ENCODE assay signal across 1 cellular context in the genomic region with DNA sequence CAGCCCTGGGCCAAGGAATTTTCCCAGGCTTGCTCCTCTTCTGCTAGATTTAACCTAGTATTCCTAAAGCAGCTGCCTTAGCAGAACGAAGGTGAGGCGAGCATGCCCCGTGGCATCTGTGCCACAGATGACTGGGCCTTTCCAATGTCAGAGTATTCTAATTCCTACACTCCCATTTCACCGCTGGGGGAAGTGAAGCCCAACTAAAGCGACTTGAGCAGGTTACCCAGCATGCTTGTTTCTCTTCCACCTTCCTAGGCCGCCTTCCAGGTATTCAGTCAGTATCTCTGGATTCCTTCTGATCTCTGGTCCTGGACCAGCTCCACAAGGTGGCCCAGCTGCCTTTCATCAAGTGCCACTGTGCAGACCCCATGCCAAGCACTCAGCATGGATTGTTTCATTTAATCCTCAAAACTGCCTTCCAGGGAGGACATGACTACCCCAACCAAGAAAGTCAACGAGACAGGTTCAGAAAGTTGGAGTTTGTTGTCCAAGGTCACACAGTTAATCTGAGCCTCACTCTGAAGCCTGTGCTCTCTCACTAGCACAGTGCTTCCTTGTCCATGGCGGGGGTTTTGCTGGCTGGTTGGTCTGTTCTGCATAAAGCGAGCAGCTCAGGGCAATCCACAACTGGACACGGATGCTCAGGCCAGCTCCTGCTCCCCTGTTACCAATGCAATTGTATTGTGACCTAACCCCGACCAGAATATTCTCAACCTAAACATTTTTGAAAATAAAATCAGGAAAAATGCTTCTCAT.
TF ChIP-seq lines count a peak whose summit lies in the region.

No MANE protein-coding gene starts in this region.

TF ChIP-seq in HepG2, 621 proteins besides CTCF, POLR2A, EP300 and RAD21 (continued from another document):
- TF ChIP-seq, protein P1, sequence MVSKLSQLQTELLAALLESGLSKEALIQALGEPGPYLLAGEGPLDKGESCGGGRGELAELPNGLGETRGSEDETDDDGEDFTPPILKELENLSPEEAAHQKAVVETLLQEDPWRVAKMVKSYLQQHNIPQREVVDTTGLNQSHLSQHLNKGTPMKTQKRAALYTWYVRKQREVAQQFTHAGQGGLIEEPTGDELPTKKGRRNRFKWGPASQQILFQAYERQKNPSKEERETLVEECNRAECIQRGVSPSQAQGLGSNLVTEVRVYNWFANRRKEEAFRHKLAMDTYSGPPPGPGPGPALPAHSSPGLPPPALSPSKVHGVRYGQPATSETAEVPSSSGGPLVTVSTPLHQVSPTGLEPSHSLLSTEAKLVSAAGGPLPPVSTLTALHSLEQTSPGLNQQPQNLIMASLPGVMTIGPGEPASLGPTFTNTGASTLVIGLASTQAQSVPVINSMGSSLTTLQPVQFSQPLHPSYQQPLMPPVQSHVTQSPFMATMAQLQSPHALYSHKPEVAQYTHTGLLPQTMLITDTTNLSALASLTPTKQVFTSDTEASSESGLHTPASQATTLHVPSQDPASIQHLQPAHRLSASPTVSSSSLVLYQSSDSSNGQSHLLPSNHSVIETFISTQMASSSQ (IDR thresholded peaks at IDR 0.05; ENCODE audit: low read depth) = no peak
- TF ChIP-seq, protein P1 (CRISPR knock-in tag; IDR thresholded peaks at IDR 0.05; ENCODE audit: borderline replicate concordance) = peak; percentile 8; the same call in 1 of the 2 replicates
- TF ChIP-seq ZNF256 (CRISPR knock-in tag; conservative IDR thresholded peaks at IDR 0.05) = 0 out of 2 replicates have a peak, but pooled peaks have one; percentile 4
- TF ChIP-seq, protein P2, sequence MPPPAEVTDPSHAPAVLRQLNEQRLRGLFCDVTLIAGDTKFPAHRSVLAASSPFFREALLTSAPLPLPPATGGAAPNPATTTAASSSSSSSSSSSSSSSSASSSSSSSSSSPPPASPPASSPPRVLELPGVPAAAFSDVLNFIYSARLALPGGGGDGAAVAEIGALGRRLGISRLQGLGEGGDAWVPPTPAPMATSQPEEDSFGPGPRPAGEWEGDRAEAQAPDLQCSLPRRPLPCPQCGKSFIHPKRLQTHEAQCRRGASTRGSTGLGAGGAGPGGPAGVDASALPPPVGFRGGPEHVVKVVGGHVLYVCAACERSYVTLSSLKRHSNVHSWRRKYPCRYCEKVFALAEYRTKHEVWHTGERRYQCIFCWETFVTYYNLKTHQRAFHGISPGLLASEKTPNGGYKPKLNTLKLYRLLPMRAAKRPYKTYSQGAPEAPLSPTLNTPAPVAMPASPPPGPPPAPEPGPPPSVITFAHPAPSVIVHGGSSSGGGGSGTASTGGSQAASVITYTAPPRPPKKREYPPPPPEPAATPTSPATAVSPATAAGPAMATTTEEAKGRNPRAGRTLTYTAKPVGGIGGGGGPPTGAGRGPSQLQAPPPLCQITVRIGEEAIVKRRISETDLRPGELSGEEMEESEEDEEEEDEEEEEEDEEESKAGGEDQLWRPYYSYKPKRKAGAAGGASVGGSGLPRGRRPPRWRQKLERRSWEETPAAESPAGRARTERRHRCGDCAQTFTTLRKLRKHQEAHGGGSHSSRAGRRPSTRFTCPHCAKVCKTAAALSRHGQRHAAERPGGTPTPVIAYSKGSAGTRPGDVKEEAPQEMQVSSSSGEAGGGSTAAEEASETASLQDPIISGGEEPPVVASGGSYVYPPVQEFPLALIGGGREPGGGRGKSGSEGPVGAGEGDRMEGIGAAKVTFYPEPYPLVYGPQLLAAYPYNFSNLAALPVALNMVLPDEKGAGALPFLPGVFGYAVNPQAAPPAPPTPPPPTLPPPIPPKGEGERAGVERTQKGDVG (CRISPR knock-in tag; IDR thresholded peaks at IDR 0.05; ENCODE audit: borderline replicate concordance) = 0 out of 2 replicates have a peak, but pooled peaks have one; percentile 13
- 0 out of 2 replicates have a peak, but pooled peaks have one; percentile 12 for TF ChIP-seq ZNF124 (CRISPR knock-in tag; IDR thresholded peaks at IDR 0.05)
- TF ChIP-seq, protein P3, sequence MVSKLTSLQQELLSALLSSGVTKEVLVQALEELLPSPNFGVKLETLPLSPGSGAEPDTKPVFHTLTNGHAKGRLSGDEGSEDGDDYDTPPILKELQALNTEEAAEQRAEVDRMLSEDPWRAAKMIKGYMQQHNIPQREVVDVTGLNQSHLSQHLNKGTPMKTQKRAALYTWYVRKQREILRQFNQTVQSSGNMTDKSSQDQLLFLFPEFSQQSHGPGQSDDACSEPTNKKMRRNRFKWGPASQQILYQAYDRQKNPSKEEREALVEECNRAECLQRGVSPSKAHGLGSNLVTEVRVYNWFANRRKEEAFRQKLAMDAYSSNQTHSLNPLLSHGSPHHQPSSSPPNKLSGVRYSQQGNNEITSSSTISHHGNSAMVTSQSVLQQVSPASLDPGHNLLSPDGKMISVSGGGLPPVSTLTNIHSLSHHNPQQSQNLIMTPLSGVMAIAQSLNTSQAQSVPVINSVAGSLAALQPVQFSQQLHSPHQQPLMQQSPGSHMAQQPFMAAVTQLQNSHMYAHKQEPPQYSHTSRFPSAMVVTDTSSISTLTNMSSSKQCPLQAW (CRISPR knock-in tag; IDR thresholded peaks at IDR 0.05) = 0 out of 2 replicates have a peak, but pooled peaks have one; percentile 5
- no peak for TF ChIP-seq FOXK2 (IDR thresholded peaks at IDR 0.05)
- no peak for TF ChIP-seq NFRKB (IDR thresholded peaks at IDR 0.05)
- TF ChIP-seq ELF3 (CRISPR knock-in tag; IDR thresholded peaks at IDR 0.05) = peak; percentile 29; the same call in 1 of the 2 replicates
- TF ChIP-seq NCOA5 (CRISPR knock-in tag; IDR thresholded peaks at IDR 0.05) = no peak
- TF ChIP-seq ZNF350 (CRISPR knock-in tag; IDR thresholded peaks at IDR 0.05; ENCODE audit: borderline replicate concordance, low read depth) = 0 out of 2 replicates have a peak, but pooled peaks have one; percentile 10
- 0 out of 2 replicates have a peak, but pooled peaks have one; percentile 0 for TF ChIP-seq ZNF564 (CRISPR knock-in tag; IDR thresholded peaks at IDR 0.05)
- peak; percentile 15; the same call in 1 of the 2 replicates for TF ChIP-seq MXD4 (CRISPR knock-in tag; IDR thresholded peaks at IDR 0.05)
- TF ChIP-seq, protein P4, sequence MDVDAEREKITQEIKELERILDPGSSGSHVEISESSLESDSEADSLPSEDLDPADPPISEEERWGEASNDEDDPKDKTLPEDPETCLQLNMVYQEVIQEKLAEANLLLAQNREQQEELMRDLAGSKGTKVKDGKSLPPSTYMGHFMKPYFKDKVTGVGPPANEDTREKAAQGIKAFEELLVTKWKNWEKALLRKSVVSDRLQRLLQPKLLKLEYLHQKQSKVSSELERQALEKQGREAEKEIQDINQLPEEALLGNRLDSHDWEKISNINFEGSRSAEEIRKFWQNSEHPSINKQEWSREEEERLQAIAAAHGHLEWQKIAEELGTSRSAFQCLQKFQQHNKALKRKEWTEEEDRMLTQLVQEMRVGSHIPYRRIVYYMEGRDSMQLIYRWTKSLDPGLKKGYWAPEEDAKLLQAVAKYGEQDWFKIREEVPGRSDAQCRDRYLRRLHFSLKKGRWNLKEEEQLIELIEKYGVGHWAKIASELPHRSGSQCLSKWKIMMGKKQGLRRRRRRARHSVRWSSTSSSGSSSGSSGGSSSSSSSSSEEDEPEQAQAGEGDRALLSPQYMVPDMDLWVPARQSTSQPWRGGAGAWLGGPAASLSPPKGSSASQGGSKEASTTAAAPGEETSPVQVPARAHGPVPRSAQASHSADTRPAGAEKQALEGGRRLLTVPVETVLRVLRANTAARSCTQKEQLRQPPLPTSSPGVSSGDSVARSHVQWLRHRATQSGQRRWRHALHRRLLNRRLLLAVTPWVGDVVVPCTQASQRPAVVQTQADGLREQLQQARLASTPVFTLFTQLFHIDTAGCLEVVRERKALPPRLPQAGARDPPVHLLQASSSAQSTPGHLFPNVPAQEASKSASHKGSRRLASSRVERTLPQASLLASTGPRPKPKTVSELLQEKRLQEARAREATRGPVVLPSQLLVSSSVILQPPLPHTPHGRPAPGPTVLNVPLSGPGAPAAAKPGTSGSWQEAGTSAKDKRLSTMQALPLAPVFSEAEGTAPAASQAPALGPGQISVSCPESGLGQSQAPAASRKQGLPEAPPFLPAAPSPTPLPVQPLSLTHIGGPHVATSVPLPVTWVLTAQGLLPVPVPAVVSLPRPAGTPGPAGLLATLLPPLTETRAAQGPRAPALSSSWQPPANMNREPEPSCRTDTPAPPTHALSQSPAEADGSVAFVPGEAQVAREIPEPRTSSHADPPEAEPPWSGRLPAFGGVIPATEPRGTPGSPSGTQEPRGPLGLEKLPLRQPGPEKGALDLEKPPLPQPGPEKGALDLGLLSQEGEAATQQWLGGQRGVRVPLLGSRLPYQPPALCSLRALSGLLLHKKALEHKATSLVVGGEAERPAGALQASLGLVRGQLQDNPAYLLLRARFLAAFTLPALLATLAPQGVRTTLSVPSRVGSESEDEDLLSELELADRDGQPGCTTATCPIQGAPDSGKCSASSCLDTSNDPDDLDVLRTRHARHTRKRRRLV (CRISPR knock-in tag; IDR thresholded peaks at IDR 0.05) = 0 out of 2 replicates have a peak, but pooled peaks have one; percentile 38
- TF ChIP-seq ZBTB38 (CRISPR knock-in tag; IDR thresholded peaks at IDR 0.05) = peak; percentile 62; the same call in 1 of the 2 replicates
- peak; percentile 19; the same call in 1 of the 2 replicates for TF ChIP-seq CHD4 (IDR thresholded peaks at IDR 0.05; ENCODE audit: borderline replicate concordance, low read length)
- TF ChIP-seq ZBTB7B (CRISPR knock-in tag; IDR thresholded peaks at IDR 0.05) = 0 out of 2 replicates have a peak, but pooled peaks have one; percentile 42
- no peak for TF ChIP-seq ZNF251 (CRISPR knock-in tag; IDR thresholded peaks at IDR 0.05)
- no peak for TF ChIP-seq ZNF136 (CRISPR knock-in tag; IDR thresholded peaks at IDR 0.05; ENCODE audit: low read depth)
- TF ChIP-seq, protein P5, sequence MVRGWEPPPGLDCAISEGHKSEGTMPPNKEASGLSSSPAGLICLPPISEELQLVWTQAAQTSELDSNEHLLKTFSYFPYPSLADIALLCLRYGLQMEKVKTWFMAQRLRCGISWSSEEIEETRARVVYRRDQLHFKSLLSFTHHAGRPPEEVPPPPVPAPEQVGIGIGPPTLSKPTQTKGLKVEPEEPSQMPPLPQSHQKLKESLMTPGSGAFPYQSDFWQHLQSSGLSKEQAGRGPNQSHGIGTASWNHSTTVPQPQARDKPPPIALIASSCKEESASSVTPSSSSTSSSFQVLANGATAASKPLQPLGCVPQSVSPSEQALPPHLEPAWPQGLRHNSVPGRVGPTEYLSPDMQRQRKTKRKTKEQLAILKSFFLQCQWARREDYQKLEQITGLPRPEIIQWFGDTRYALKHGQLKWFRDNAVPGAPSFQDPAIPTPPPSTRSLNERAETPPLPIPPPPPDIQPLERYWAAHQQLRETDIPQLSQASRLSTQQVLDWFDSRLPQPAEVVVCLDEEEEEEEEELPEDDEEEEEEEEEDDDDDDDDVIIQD (CRISPR knock-in tag; IDR thresholded peaks at IDR 0.05; ENCODE audit: low read depth) = peak; percentile 10; the same call in 1 of the 2 replicates
- peak; percentile 26; the same call in 1 of the 2 replicates for TF ChIP-seq ZNF772 (CRISPR knock-in tag; IDR thresholded peaks at IDR 0.05)
- TF ChIP-seq REPIN1 (CRISPR knock-in tag; IDR thresholded peaks at IDR 0.05; ENCODE audit: borderline replicate concordance, low read depth) = 0 out of 2 replicates have a peak, but pooled peaks have one; percentile 36
- TF ChIP-seq ZFX (CRISPR knock-in tag; IDR thresholded peaks at IDR 0.05; ENCODE audit: low read depth) = 0 out of 2 replicates have a peak, but pooled peaks have one; percentile 6
TF ChIP-seq in HepG2: peak in this region for 18.
